In the genomic region with DNA sequence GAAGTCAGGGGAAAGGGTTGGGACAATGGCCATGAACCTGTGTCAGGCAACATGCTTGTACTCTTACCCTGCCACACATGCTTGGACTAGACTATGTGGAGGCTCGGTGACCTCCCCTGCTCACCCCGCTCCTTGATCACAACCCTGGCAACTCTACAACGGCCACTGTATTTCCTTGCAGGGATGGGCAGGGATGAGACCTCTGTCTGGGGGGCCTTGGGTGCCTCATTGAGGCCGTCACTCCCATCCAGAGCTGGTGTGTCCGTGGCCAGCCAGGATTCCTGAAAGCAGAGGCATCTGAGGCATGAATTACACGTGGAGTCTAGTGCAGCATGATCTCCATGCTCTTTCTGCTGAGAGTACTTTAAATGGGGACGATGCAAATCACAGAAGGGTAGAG, we compare ENCODE assay signal across 1 cellular context.
TF ChIP-seq lines count a peak whose summit lies in the region.

No MANE protein-coding gene starts in this region.

TF ChIP-seq in GM23338, 12 proteins besides CTCF, POLR2A, EP300 and RAD21 (continued from another document):
- TF ChIP-seq, protein P1, sequence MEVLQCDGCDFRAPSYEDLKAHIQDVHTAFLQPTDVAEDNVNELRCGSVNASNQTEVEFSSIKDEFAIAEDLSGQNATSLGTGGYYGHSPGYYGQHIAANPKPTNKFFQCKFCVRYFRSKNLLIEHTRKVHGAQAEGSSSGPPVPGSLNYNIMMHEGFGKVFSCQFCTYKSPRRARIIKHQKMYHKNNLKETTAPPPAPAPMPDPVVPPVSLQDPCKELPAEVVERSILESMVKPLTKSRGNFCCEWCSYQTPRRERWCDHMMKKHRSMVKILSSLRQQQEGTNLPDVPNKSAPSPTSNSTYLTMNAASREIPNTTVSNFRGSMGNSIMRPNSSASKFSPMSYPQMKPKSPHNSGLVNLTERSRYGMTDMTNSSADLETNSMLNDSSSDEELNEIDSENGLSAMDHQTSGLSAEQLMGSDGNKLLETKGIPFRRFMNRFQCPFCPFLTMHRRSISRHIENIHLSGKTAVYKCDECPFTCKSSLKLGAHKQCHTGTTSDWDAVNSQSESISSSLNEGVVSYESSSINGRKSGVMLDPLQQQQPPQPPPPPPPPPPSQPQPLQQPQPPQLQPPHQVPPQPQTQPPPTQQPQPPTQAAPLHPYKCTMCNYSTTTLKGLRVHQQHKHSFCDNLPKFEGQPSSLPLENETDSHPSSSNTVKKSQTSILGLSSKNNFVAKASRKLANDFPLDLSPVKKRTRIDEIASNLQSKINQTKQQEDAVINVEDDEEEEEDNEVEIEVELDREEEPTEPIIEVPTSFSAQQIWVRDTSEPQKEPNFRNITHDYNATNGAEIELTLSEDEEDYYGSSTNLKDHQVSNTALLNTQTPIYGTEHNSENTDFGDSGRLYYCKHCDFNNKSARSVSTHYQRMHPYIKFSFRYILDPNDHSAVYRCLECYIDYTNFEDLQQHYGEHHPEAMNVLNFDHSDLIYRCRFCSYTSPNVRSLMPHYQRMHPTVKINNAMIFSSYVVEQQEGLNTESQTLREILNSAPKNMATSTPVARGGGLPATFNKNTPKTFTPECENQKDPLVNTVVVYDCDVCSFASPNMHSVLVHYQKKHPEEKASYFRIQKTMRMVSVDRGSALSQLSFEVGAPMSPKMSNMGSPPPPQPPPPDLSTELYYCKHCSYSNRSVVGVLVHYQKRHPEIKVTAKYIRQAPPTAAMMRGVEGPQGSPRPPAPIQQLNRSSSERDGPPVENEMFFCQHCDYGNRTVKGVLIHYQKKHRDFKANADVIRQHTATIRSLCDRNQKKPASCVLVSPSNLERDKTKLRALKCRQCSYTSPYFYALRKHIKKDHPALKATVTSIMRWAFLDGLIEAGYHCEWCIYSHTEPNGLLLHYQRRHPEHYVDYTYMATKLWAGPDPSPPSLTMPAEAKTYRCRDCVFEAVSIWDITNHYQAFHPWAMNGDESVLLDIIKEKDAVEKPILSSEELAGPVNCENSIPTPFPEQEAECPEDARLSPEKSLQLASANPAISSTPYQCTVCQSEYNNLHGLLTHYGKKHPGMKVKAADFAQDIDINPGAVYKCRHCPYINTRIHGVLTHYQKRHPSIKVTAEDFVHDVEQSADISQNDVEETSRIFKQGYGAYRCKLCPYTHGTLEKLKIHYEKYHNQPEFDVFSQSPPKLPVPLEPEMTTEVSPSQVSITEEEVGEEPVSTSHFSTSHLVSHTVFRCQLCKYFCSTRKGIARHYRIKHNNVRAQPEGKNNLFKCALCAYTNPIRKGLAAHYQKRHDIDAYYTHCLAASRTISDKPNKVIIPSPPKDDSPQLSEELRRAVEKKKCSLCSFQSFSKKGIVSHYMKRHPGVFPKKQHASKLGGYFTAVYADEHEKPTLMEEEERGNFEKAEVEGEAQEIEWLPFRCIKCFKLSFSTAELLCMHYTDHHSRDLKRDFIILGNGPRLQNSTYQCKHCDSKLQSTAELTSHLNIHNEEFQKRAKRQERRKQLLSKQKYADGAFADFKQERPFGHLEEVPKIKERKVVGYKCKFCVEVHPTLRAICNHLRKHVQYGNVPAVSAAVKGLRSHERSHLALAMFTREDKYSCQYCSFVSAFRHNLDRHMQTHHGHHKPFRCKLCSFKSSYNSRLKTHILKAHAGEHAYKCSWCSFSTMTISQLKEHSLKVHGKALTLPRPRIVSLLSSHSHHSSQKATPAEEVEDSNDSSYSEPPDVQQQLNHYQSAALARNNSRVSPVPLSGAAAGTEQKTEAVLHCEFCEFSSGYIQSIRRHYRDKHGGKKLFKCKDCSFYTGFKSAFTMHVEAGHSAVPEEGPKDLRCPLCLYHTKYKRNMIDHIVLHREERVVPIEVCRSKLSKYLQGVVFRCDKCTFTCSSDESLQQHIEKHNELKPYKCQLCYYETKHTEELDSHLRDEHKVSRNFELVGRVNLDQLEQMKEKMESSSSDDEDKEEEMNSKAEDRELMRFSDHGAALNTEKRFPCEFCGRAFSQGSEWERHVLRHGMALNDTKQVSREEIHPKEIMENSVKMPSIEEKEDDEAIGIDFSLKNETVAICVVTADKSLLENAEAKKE (CRISPR knock-in tag; IDR thresholded peaks at IDR 0.05) = no peak
- no peak for TF ChIP-seq CREB1 (CRISPR knock-in tag; IDR thresholded peaks at IDR 0.05; ENCODE audit: low read depth)
